Comparison of ENCODE assay signal across 16 cellular contexts in the genomic region with DNA sequence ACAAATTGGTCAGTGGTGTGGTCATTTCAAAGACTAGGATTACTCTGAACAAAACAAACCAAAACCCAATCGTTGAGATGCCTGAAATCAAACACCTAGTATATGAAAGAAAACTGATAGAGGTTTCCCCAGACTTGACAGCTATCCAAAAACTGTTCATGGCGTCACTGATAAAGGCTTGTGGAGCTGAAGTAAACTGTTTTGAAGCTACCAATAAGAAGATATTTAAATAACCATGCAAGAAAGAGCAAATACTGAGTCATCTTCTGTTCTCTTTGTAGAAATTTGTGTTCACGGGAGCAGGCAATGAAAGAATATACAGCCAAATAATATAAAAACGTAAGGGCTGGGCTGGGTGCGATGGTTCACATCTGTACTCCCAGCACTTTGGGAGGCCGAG. TPM values are rescaled to one million over a fixed set of nuclear protein-coding genes. Genes with fewer than 3 reads are reported as not detected.
"Had no signal": no experiment of that assay in that cellular context is flagged by ENCODE, and none has a peak within 500 bp of the region (broad histone marks: within the 10 kb centered on the region; RNA-seq: fewer than 3 reads in every experiment).

No MANE protein-coding gene starts in this region.

- H3K4me3 ChIP-seq: body of pancreas, lung, spleen had no signal

- H3K9me3 Mint-ChIP-seq: activated naive CD4-positive, alpha-beta T cell treated with anti-CD3 and anti-CD28 coated beads, Interleukin-2, amount 10 ng/mL, durations not matched to agents 7 days and 5 days; activated T-helper 2 cell treated with anti-CD3 and anti-CD28 coated beads, Interferon-gamma antibody, Interleukin-2, Interleukin-4, amounts not matched to agents 10 μg/mL and 5 μg/mL and 100 μg/mL, durations not matched to agents 14 hours and 24 hours and 36 hours; stimulated activated memory B cell treated with anti-CD40 and anti-IgM and Interleukin-4, amounts not matched to agents 10 μg/mL and 1 μg/mL and 100 μg/mL, for 72 hours; T-helper 1 cell treated with Interleukin-12 subunit alpha and Interleukin-12 subunit beta and Interleukin-4 antibody, amounts not matched to agents 30 μg/mL and 1 μg/mL, for 36 hours had no signal

- H3K4me3 Mint-ChIP-seq: activated naive CD4-positive, alpha-beta T cell treated with anti-CD3 and anti-CD28 coated beads, Interleukin-2, amount 10 ng/mL, durations not matched to agents 7 days and 5 days; naive thymus-derived CD4-positive, alpha-beta T cell; stimulated activated memory B cell treated with anti-CD40 and anti-IgM and Interleukin-4, amounts not matched to agents 10 μg/mL and 1 μg/mL and 100 μg/mL, for 72 hours; T-helper 1 cell treated with Interleukin-12 subunit alpha and Interleukin-12 subunit beta and Interleukin-4 antibody, amounts not matched to agents 30 μg/mL and 1 μg/mL, for 36 hours had no signal

- ATAC-seq: body of pancreas; naive thymus-derived CD4-positive, alpha-beta T cell; sciatic nerve; stimulated activated memory B cell treated with anti-CD40 and anti-IgM and Interleukin-4, amounts not matched to agents 10 μg/mL and 1 μg/mL and 100 μg/mL, for 72 hours had no signal

- H3K27ac Mint-ChIP-seq: activated naive CD4-positive, alpha-beta T cell treated with anti-CD3 and anti-CD28 coated beads, Interleukin-2, amount 10 ng/mL, durations not matched to agents 7 days and 5 days; activated T-helper 2 cell treated with anti-CD3 and anti-CD28 coated beads, Interferon-gamma antibody, Interleukin-2, Interleukin-4, amounts not matched to agents 10 μg/mL and 5 μg/mL and 100 μg/mL, durations not matched to agents 14 hours and 24 hours and 36 hours; progenitor cell of endocrine pancreas; stimulated activated memory B cell treated with anti-CD40 and anti-IgM and Interleukin-4, amounts not matched to agents 10 μg/mL and 1 μg/mL and 100 μg/mL, for 72 hours; T-helper 1 cell treated with Interleukin-12 subunit alpha and Interleukin-12 subunit beta and Interleukin-4 antibody, amounts not matched to agents 30 μg/mL and 1 μg/mL, for 36 hours had no signal

- H3K27ac ChIP-seq: body of pancreas had no signal

- H3K27me3 ChIP-seq: body of pancreas, spleen had no signal

- H3K9me3 ChIP-seq: body of pancreas, spleen had no signal

- H3K27me3 Mint-ChIP-seq: activated naive CD4-positive, alpha-beta T cell treated with anti-CD3 and anti-CD28 coated beads, Interleukin-2, amount 10 ng/mL, durations not matched to agents 7 days and 5 days; naive thymus-derived CD4-positive, alpha-beta T cell; progenitor cell of endocrine pancreas; stimulated activated memory B cell treated with anti-CD40 and anti-IgM and Interleukin-4, amounts not matched to agents 10 μg/mL and 1 μg/mL and 100 μg/mL, for 72 hours had no signal

- DNase-seq: activated CD4-positive, alpha-beta T cell treated with anti-CD3 and anti-CD28 coated beads, Interleukin-2, amount 50 U/mL, for 1 hour; activated naive CD4-positive, alpha-beta T cell treated with anti-CD3 and anti-CD28 coated beads, Interleukin-2, amount 10 ng/mL, durations not matched to agents 7 days and 5 days; body of pancreas; naive thymus-derived CD4-positive, alpha-beta T cell; nucleus accumbens; spleen; stimulated activated CD4-positive, alpha-beta T cell treated with anti-CD3 and anti-CD28 coated beads, Interleukin-1b, Interleukin-23, amount 100 ng/mL, for 48 hours; trophoblast cell had no signal

- H3K4me1 Mint-ChIP-seq: activated naive CD4-positive, alpha-beta T cell treated with anti-CD3 and anti-CD28 coated beads, Interleukin-2, amount 10 ng/mL, durations not matched to agents 7 days and 5 days; stimulated activated memory B cell treated with anti-CD40 and anti-IgM and Interleukin-4, amounts not matched to agents 10 μg/mL and 1 μg/mL and 100 μg/mL, for 72 hours had no signal

RNA-seq across cellular contexts. Expression of a gene that starts 7.5 kb away (rescaled TPM):
- total RNA-seq: activated T-helper 2 cell treated with anti-CD3 and anti-CD28 coated beads, Interferon-gamma antibody, Interleukin-2, Interleukin-4, amounts not matched to agents 10 μg/mL and 5 μg/mL and 100 μg/mL, durations not matched to agents 14 hours and 24 hours and 36 hours; endothelial cell of umbilical vein; mononuclear cell; progenitor cell of endocrine pancreas had no signal
